Comparison of ENCODE assay signal across 13 cellular contexts in the genomic region with DNA sequence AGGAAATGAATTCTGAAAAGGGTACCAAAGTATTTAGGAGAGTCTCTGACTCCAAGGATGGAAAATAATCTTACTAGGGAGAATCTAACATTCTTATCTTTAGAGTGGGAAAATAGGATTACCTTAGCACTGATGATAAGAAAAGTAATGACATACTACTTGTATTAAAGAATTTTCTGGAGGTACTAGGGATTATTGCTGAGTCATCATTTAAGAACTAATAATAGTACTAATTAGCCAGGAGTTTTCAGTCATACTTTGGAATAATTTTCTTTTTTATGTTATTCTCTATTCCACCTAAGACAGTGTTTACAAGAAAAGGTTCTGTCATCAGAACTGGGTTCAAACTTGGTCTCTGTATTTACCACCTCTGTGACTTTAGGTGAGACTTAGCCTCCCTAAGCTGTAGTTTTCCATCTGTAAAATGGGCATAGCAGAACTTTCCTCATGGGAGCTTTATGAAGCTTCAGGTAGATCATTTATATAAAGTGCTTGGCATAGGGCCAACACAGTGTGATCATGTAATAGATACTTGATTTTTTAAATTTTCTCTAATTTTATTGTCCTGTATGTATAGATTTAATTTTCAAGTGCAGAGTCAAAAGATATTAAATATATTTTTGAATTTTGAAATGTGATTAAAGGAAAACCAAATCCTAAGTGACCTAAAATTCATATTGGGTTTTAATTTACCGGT. TPM values are rescaled to one million over a fixed set of nuclear protein-coding genes. Genes with fewer than 3 reads are reported as not detected.
A peak's percentile ranks its signal among the peaks of the same experiment; 100 is the strongest.
DNase-seq lines count a peak whose midpoint lies in the region; ATAC-seq, FAIRE-seq and TF ChIP-seq lines count a peak whose summit lies in the region.
"Had no signal": no experiment of that assay in that cellular context is flagged by ENCODE, and none has a peak within 500 bp of the region (broad histone marks: within the 10 kb centered on the region; RNA-seq: fewer than 3 reads in every experiment).

No MANE protein-coding gene starts in this region.

- H3K9ac ChIP-seq in astrocyte (ENCODE audit: low read length), result no peak overlapping the region

- DNase-seq in LoVo (ENCODE audit: low spot score) (peak; percentile 42), astrocyte (ENCODE audit: low read depth) (no peak), frontal cortex (ENCODE audit: low spot score in 2 of 2) (no peak), stomach (no peak), aorta (no peak)
- DNase-seq in activated T-cell treated with anti-CD3 and anti-CD28 coated beads, Interleukin-2, amount 50 U/mL, for 72 hours, result no peak
- DNase-seq: activated CD8-positive, alpha-beta memory T cell treated with anti-CD3 and anti-CD28 coated beads, Interleukin-2, amount 10 ng/mL, durations not matched to agents 7 days and 5 days; DMS79 treated with DMSO at 0.1 percent for 48 hours; GOT3; SHP77 treated with DMSO at 0.1 percent for 48 hours had no signal

- H3K4me3 ChIP-seq in astrocyte (ENCODE audit: insufficient read depth, low read depth, low read length), result no peak overlapping the region
- H3K4me3 ChIP-seq in stomach, result no peak overlapping the region
- H3K4me3 ChIP-seq in aorta (ENCODE audit: low read length in 2 of 2), result no peak overlapping the region

- TF ChIP-seq CTCF in astrocyte (IDR thresholded peaks at IDR 0.05; ENCODE audit: insufficient read depth, low read depth, low read length) (no peak), stomach (IDR thresholded peaks at IDR 0.05) (no peak)

- no peaks in the 10 kb centered on the region for H3K9me3 Mint-ChIP-seq in astrocyte (ENCODE audit: unreplicated experiment)
- no peaks in the 10 kb centered on the region for H3K9me3 Mint-ChIP-seq in activated T-helper 17 cell treated with anti-CD3 and anti-CD28 coated beads, Interleukin-2, amount 50 U/mL, for 72 hours
- peaks cover 0 to 2% of the 10 kb centered on the region in 2 donors for H3K9me3 Mint-ChIP-seq in activated T-cell treated with anti-CD3 and anti-CD28 coated beads, Interleukin-2, amount 50 U/mL, for 72 hours

- no peak for ATAC-seq in activated T-helper 17 cell treated with anti-CD3 and anti-CD28 coated beads, Interleukin-2, amount 50 U/mL, for 72 hours (replicated peaks)
- ATAC-seq in HG03095 (IDR thresholded peaks at IDR 0.05; ENCODE audit: unreplicated experiment), result no peak
- no peak for ATAC-seq in aorta (ENCODE audit: low FRiP score)
- no peak for ATAC-seq in activated T-cell treated with anti-CD3 and anti-CD28 coated beads, Interleukin-2, amount 50 U/mL, for 72 hours (replicated peaks in 1 of 2)
- ATAC-seq: activated CD8-positive, alpha-beta memory T cell treated with anti-CD3 and anti-CD28 coated beads, Interleukin-2, amount 10 ng/mL, durations not matched to agents 7 days and 5 days; activated naive CD4-positive, alpha-beta T cell treated with anti-CD3 and anti-CD28 coated beads, Interleukin-2, amount 50 U/mL, for 72 hours had no signal

- H3K4me1 ChIP-seq in astrocyte (ENCODE audit: insufficient read depth, low read length) (peaks cover 26% of the 10 kb centered on the region), stomach (peaks cover 0 to 32% (median 22%) of the 10 kb centered on the region in 4 donors), aorta (ENCODE audit: control insufficient read depth in 1 of 2, insufficient read depth in 2 of 2, low read length in 2 of 2) (no peaks in the 10 kb centered on the region)

- FAIRE-seq in astrocyte (lab: Jason Lieb, UNC) (no peak), frontal cortex (lab: Jason Lieb, UNC) (peak; percentile 8)

- no peaks in the 10 kb centered on the region for H3K36me3 Mint-ChIP-seq in astrocyte (ENCODE audit: low read depth, unreplicated experiment)
- H3K36me3 Mint-ChIP-seq in activated T-helper 17 cell treated with anti-CD3 and anti-CD28 coated beads, Interleukin-2, amount 50 U/mL, for 72 hours (ENCODE audit: low read depth), result no peaks in the 10 kb centered on the region
- no peaks in the 10 kb centered on the region for H3K36me3 Mint-ChIP-seq in activated T-cell treated with anti-CD3 and anti-CD28 coated beads, Interleukin-2, amount 50 U/mL, for 72 hours (ENCODE audit: insufficient read depth in 2 of 2)
- H3K36me3 Mint-ChIP-seq: activated CD8-positive, alpha-beta memory T cell treated with anti-CD3 and anti-CD28 coated beads, Interleukin-2, amount 10 ng/mL, durations not matched to agents 7 days and 5 days; activated naive CD4-positive, alpha-beta T cell treated with anti-CD3 and anti-CD28 coated beads, Interleukin-2, amount 50 U/mL, for 72 hours had no signal

- H3K27ac Mint-ChIP-seq in astrocyte (ENCODE audit: unreplicated experiment), result no peak overlapping the region
- H3K27ac Mint-ChIP-seq in activated T-helper 17 cell treated with anti-CD3 and anti-CD28 coated beads, Interleukin-2, amount 50 U/mL, for 72 hours, result no peak overlapping the region
- no peak overlapping the region for H3K27ac Mint-ChIP-seq in activated T-cell treated with anti-CD3 and anti-CD28 coated beads, Interleukin-2, amount 50 U/mL, for 72 hours
- H3K27ac Mint-ChIP-seq: activated CD8-positive, alpha-beta memory T cell treated with anti-CD3 and anti-CD28 coated beads, Interleukin-2, amount 10 ng/mL, durations not matched to agents 7 days and 5 days; activated naive CD4-positive, alpha-beta T cell treated with anti-CD3 and anti-CD28 coated beads, Interleukin-2, amount 50 U/mL, for 72 hours had no signal

- H3K27me3 Mint-ChIP-seq in astrocyte (ENCODE audit: low read depth, unreplicated experiment), result no peaks in the 10 kb centered on the region
- H3K27me3 Mint-ChIP-seq in activated T-helper 17 cell treated with anti-CD3 and anti-CD28 coated beads, Interleukin-2, amount 50 U/mL, for 72 hours, result no peaks in the 10 kb centered on the region
- H3K27me3 Mint-ChIP-seq in activated T-cell treated with anti-CD3 and anti-CD28 coated beads, Interleukin-2, amount 50 U/mL, for 72 hours (ENCODE audit: low read depth), result no peaks in the 10 kb centered on the region
- H3K27me3 Mint-ChIP-seq: activated CD8-positive, alpha-beta memory T cell treated with anti-CD3 and anti-CD28 coated beads, Interleukin-2, amount 10 ng/mL, durations not matched to agents 7 days and 5 days had no signal

- H3K27me3 ChIP-seq in astrocyte (ENCODE audit: insufficient read depth, low read length), result no peaks in the 10 kb centered on the region
- H3K27me3 ChIP-seq in stomach, result no peaks in the 10 kb centered on the region
- no peaks in the 10 kb centered on the region for H3K27me3 ChIP-seq in aorta (ENCODE audit: control insufficient read depth in 1 of 2, insufficient read depth in 2 of 2, low read length in 1 of 2)

- peaks cover 20% of the 10 kb centered on the region for H3K4me1 Mint-ChIP-seq in astrocyte (ENCODE audit: low read depth, unreplicated experiment)
- no peaks in the 10 kb centered on the region for H3K4me1 Mint-ChIP-seq in activated T-helper 17 cell treated with anti-CD3 and anti-CD28 coated beads, Interleukin-2, amount 50 U/mL, for 72 hours
- no peaks in the 10 kb centered on the region for H3K4me1 Mint-ChIP-seq in activated T-cell treated with anti-CD3 and anti-CD28 coated beads, Interleukin-2, amount 50 U/mL, for 72 hours (ENCODE audit: low read depth)
- H3K4me1 Mint-ChIP-seq: activated CD8-positive, alpha-beta memory T cell treated with anti-CD3 and anti-CD28 coated beads, Interleukin-2, amount 10 ng/mL, durations not matched to agents 7 days and 5 days had no signal

- TF ChIP-seq POLR2A in stomach (IDR thresholded peaks at IDR 0.05), result no peak

- peak overlapping the region; percentile 64 for H3K27ac ChIP-seq in astrocyte (ENCODE audit: low read depth, low read length)
- H3K27ac ChIP-seq in stomach, result peak overlapping the region in 4 of 5 donors; percentile 14 to 54 (median 46)
- H3K27ac ChIP-seq in aorta (ENCODE audit: low read depth in 1 of 2, low read length in 2 of 2), result no peak overlapping the region

- no peak overlapping the region for H3K4me3 Mint-ChIP-seq in astrocyte (ENCODE audit: unreplicated experiment)
- H3K4me3 Mint-ChIP-seq in activated T-helper 17 cell treated with anti-CD3 and anti-CD28 coated beads, Interleukin-2, amount 50 U/mL, for 72 hours, result no peak overlapping the region
- H3K4me3 Mint-ChIP-seq in activated T-cell treated with anti-CD3 and anti-CD28 coated beads, Interleukin-2, amount 50 U/mL, for 72 hours, result no peak overlapping the region
- H3K4me3 Mint-ChIP-seq: activated CD8-positive, alpha-beta memory T cell treated with anti-CD3 and anti-CD28 coated beads, Interleukin-2, amount 10 ng/mL, durations not matched to agents 7 days and 5 days had no signal

- TF ChIP-seq EP300 in stomach (IDR thresholded peaks at IDR 0.05), result no peak

- intact Hi-C loops in stomach (cut with DNase I; ENCODE audit: low total_unique reads) (no loop called here), aorta (cut with DNase I) (no loop called here)

- 90 to 96% (median 94%) methylated on average over 1 of the region's 1 CpG for WGBS in stomach, 5 donors
- WGBS in aorta, 2 donors, result 83 to 84% methylated on average over 1 of the region's 1 CpG

- peaks cover 11% of the 10 kb centered on the region for H4K20me1 ChIP-seq in astrocyte (ENCODE audit: insufficient read depth, low read length)

- no peaks in the 10 kb centered on the region for H3K36me3 ChIP-seq in astrocyte (ENCODE audit: insufficient read depth, low read length)
- H3K36me3 ChIP-seq in stomach, result no peaks in the 10 kb centered on the region
- H3K36me3 ChIP-seq in aorta (ENCODE audit: control insufficient read depth in 1 of 2, insufficient read depth in 2 of 2, low read length in 1 of 2), result no peaks in the 10 kb centered on the region

- H3K79me2 ChIP-seq in astrocyte (ENCODE audit: insufficient read depth, low read length), result peaks cover 35% of the 10 kb centered on the region

- H3K4me2 ChIP-seq in astrocyte (ENCODE audit: low read length), result peak overlapping the region; percentile 77

- no peak overlapping the region for H2AFZ ChIP-seq in astrocyte (ENCODE audit: low read depth, low read length)

- H3K9me3 ChIP-seq in astrocyte (ENCODE audit: insufficient read depth, low read depth, low read length) (no peaks in the 10 kb centered on the region), stomach (no peaks in the 10 kb centered on the region), aorta (ENCODE audit: control insufficient read depth, low read length) (no peaks in the 10 kb centered on the region)

RNA-seq across cellular contexts. Expression of gene ITGB8, which starts 20.4 kb away (rescaled TPM):
- 10.8 and 11.1 TPM in 2 replicates for total RNA-seq in astrocyte
- 66.9 TPM for total RNA-seq in frontal cortex
- 10 to 100 TPM in 3 of 5 donors, 1 to 10 TPM in 2; 5.4 to 31.9 (median 24.6) TPM for total RNA-seq in stomach
- 1 to 10 TPM; 1.1 to 2.5 (median 1.9) TPM for polyA plus RNA-seq in stomach
- total RNA-seq in activated T-helper 17 cell treated with anti-CD3 and anti-CD28 coated beads, Interleukin-2, amount 50 U/mL, for 72 hours, result under 1 TPM; 0.05 to 0.26 TPM
- 10 to 100 TPM; 12.0 to 24.7 TPM for total RNA-seq in aorta
- polyA plus RNA-seq in aorta, result 1 to 10 TPM in 1 of 2 donors, under 1 TPM in 1; 0.63 to 1.1 TPM
- under 1 TPM in 1 of 2 donors, not detected in 1; 0.02 TPM for total RNA-seq in activated T-cell treated with anti-CD3 and anti-CD28 coated beads, Interleukin-2, amount 50 U/mL, for 72 hours

Comparison
In these comparisons a context has a peak if more than half of its experiments do, and no peak if none do; other contexts are left out.
1. H3K27ac ChIP-seq: peak in astrocyte (single experiment) and stomach (4 of 5); none in aorta (0 of 2).